Comparison of ENCODE assay signal across 8 cellular contexts in genomic region chr18:47901624-47902362, GRCh38. TPM values are rescaled to one million over a fixed set of nuclear protein-coding genes. Genes with fewer than 3 reads are reported as not detected.
DNase-seq lines count a peak whose midpoint lies in the region; ATAC-seq and TF ChIP-seq lines count a peak whose summit lies in the region.

No MANE protein-coding gene starts in this region.

- H3K4me3 Mint-ChIP-seq in endodermal cell: peak overlapping the region; percentile 4

- H3K9me3 ChIP-seq in HUES6 (ENCODE audit: control insufficient read depth, insufficient read depth, low read depth, low read length) (peaks cover 15% of the 10 kb centered on the region), endodermal cell (ENCODE audit: control insufficient read depth, low read length) (peaks cover 18% of the 10 kb centered on the region)

- DNase-seq in GM12864 (ENCODE audit: low read depth) (peak; percentile 51), endodermal cell (no peak), NCI-H2171 treated with DMSO at 0.1 percent for 48 hours (lab: John Stamatoyannopoulos, UW) (no peak), NCI-H345 treated with DMSO at 0.1 percent for 48 hours (lab: John Stamatoyannopoulos, UW; ENCODE audit: unreplicated experiment) (no peak), islet precursor cell (no peak), SHP77 (lab: John Stamatoyannopoulos, UW) (no peak)

- H3K27ac Mint-ChIP-seq in endodermal cell: peak overlapping the region; percentile 82

- H3K27me3 Mint-ChIP-seq in endodermal cell (ENCODE audit: insufficient read depth): no peaks in the 10 kb centered on the region

- peaks cover 56% of the 10 kb centered on the region for H3K4me1 ChIP-seq in HUES6 (ENCODE audit: control insufficient read depth, insufficient read depth, low read length)
- peaks cover 10% of the 10 kb centered on the region for H3K4me1 ChIP-seq in endodermal cell (ENCODE audit: control insufficient read depth, insufficient read depth, low read length)

- no peaks in the 10 kb centered on the region for H3K27me3 ChIP-seq in HUES6 (ENCODE audit: control insufficient read depth, insufficient read depth, low read length)
- H3K27me3 ChIP-seq in endodermal cell (ENCODE audit: control insufficient read depth, insufficient read depth, low read length, poor library complexity, severe bottlenecking): no peaks in the 10 kb centered on the region

- H3K27ac ChIP-seq in HUES6 (ENCODE audit: low read depth, low read length) (peak overlapping the region; percentile 37; the same call in 1 of the 2 replicates), endodermal cell (ENCODE audit: low read depth, low read length) (no peak overlapping the region)

- 25 to 43% methylated on average over 3 to 6 of the region's 7 CpGs for WGBS in endodermal cell (ENCODE audit: insufficient coverage in 1 of 2, insufficient read length in 1 of 2), 2 experiments

- TF ChIP-seq CTCF in GM12864 (IDR thresholded peaks at IDR 0.05; ENCODE audit: low read depth, low read length, missing control alignments) (no peak), endodermal cell (conservative IDR thresholded peaks at IDR 0.05) (no peak)

- H3K4me3 ChIP-seq in GM12864 (ENCODE audit: low read depth, low read length) (peak overlapping the region; percentile 21; the same call in 1 of the 2 replicates), HUES6 (ENCODE audit: low read depth, low read length) (no peak overlapping the region), endodermal cell (ENCODE audit: low read length) (peak overlapping the region; percentile 72)

- H3K9ac ChIP-seq in HUES6 (ENCODE audit: low read length) (no peak overlapping the region), endodermal cell (ENCODE audit: extremely low read depth, low read length, poor library complexity, severe bottlenecking) (peak overlapping the region; percentile 22)

- H3K9me3 Mint-ChIP-seq in endodermal cell: peaks cover 11% of the 10 kb centered on the region

- H3K4me1 Mint-ChIP-seq in endodermal cell: peaks cover 73% of the 10 kb centered on the region

- H3K36me3 ChIP-seq in HUES6 (ENCODE audit: control insufficient read depth, insufficient read depth, low read length) (peaks cover 6% of the 10 kb centered on the region), endodermal cell (ENCODE audit: control insufficient read depth, insufficient read depth, low read length) (peaks cover 49% of the 10 kb centered on the region)

- ATAC-seq in GM21515 (IDR thresholded peaks at IDR 0.05; ENCODE audit: unreplicated experiment): peak; percentile 87

- peaks cover 17% of the 10 kb centered on the region for H3K36me3 Mint-ChIP-seq in endodermal cell (ENCODE audit: low read depth)

RNA-seq across cellular contexts. Expression of gene SMAD2, which starts 28.7 kb away (rescaled TPM):
- total RNA-seq in endodermal cell: 100 to 1,000 TPM; 156 to 189 TPM
- polyA plus RNA-seq in endodermal cell (2013, experiment 1 of 2): 69.1 TPM
- polyA plus RNA-seq in endodermal cell (2013, experiment 2 of 2): 67.2 TPM
